ENCODE assay signal across 2 cellular contexts in genomic region chrX:17355976-17356375, GRCh38.
TF ChIP-seq lines count a peak whose summit lies in the region.

No MANE protein-coding gene starts in this region.

TF ChIP-seq in GM23338, 12 proteins besides CTCF, POLR2A, EP300 and RAD21:
- TF ChIP-seq EZH2 (IDR thresholded peaks at IDR 0.05; ENCODE audit: low read depth, unreplicated experiment): no peak
- TF ChIP-seq POLR2AphosphoS5 (IDR thresholded peaks at IDR 0.05; ENCODE audit: low read depth): no peak
- TF ChIP-seq ZNF331 (CRISPR knock-in tag; IDR thresholded peaks at IDR 0.05; ENCODE audit: low read depth): no peak
- TF ChIP-seq ZNF462 (CRISPR knock-in tag; IDR thresholded peaks at IDR 0.05): no peak
- TF ChIP-seq NANOG (IDR thresholded peaks at IDR 0.05; ENCODE audit: borderline replicate concordance): no peak
- TF ChIP-seq STAT1 (IDR thresholded peaks at IDR 0.05; ENCODE audit: unreplicated experiment): no peak
- TF ChIP-seq CREB1 (CRISPR knock-in tag; IDR thresholded peaks at IDR 0.05; ENCODE audit: low read depth): no peak
- TF ChIP-seq EZH2phosphoT487 (IDR thresholded peaks at IDR 0.05; ENCODE audit: unreplicated experiment): no peak
- TF ChIP-seq ZNF114 (CRISPR knock-in tag; IDR thresholded peaks at IDR 0.05): no peak
- TF ChIP-seq REST (IDR thresholded peaks at IDR 0.05; ENCODE audit: unreplicated experiment): no peak
- no peak for TF ChIP-seq JUNB (IDR thresholded peaks at IDR 0.05; ENCODE audit: unreplicated experiment)
- TF ChIP-seq ETS1 (IDR thresholded peaks at IDR 0.05): no peak

TF ChIP-seq in GM12878, 131 proteins besides CTCF, POLR2A, EP300 and RAD21:
- TF ChIP-seq BACH1 (IDR thresholded peaks at IDR 0.05; ENCODE audit: borderline replicate concordance) (no peak), E2F8 (IDR thresholded peaks at IDR 0.05; ENCODE audit: low read depth, partially characterized antibody) (no peak), SRF (IDR thresholded peaks at IDR 0.05; ENCODE audit: low read depth in 2 of 2, low read length in 2 of 2) (no peak), SMC3 (IDR thresholded peaks at IDR 0.05; ENCODE audit: borderline replicate concordance, low read length) (no peak), REST (IDR thresholded peaks at IDR 0.05; ENCODE audit: low read depth, low read length) (no peak), WRNIP1 (IDR thresholded peaks at IDR 0.05; ENCODE audit: borderline replicate concordance, low read depth, low read length) (no peak), PRDM15 (CRISPR knock-in tag; IDR thresholded peaks at IDR 0.05) (no peak), HDAC6 (IDR thresholded peaks at IDR 0.05; ENCODE audit: unreplicated experiment) (no peak), STAT1 (conservative IDR thresholded peaks at IDR 0.05) (no peak), SPI1 (IDR thresholded peaks at IDR 0.05; ENCODE audit: borderline replicate concordance, insufficient read depth, low read depth, low read length) (no peak)
